In the genomic region with DNA sequence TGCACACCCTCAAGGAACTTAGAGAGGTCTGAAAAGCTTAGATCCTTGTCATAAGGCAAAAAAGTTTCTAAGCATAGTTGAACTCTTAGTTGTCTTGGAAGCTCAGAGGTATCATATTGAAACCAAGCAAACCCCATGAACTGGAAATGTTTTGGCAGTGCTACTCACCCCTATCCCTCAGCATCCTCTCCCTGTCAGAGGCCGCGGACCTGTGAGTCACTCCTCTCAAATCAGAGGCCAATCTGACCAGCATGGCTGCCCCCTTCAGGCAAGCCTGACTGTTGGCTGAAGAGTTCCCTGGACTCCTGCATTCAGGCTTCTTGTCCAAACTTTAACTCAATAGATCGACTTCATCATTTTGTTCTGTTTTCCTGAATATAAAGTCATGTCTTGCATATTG, we compare ENCODE assay signal across 14 cellular contexts.
A peak's percentile ranks its signal among the peaks of the same experiment; 100 is the strongest.
DNase-seq lines count a peak whose midpoint lies in the region; ATAC-seq and TF ChIP-seq lines count a peak whose summit lies in the region.
"Had no signal": no experiment of that assay in that cellular context is flagged by ENCODE, and none has a peak within 500 bp of the region (broad histone marks: within the 10 kb centered on the region; RNA-seq: fewer than 3 reads in every experiment).

No MANE protein-coding gene starts in this region.

- no peaks in the 10 kb centered on the region for H3K36me3 ChIP-seq in SJCRH30
- H3K36me3 ChIP-seq: esophagus squamous epithelium, suprapubic skin had no signal

- CTCF ChIA-PET in activated CD4-positive, alpha-beta T cell treated with anti-CD3 and anti-CD28 coated beads for 36 hours (lab: Charles Lee), result no interaction called here

- intact Hi-C loops in activated CD4-positive, alpha-beta T cell treated with anti-CD3 and anti-CD28 coated beads for 36 hours (cut with DNase I, micrococcal nuclease), result no loop called here

- H3K4me1 ChIP-seq in SJCRH30, result no peaks in the 10 kb centered on the region
- H3K4me1 ChIP-seq: esophagus squamous epithelium, suprapubic skin had no signal

- no peaks in the 10 kb centered on the region for H3K27me3 Mint-ChIP-seq in activated CD4-positive, alpha-beta T cell treated with anti-CD3 and anti-CD28 coated beads for 36 hours
- H3K27me3 Mint-ChIP-seq: CD4-positive, alpha-beta memory T cell had no signal

- no peaks in the 10 kb centered on the region for H3K36me3 Mint-ChIP-seq in activated CD4-positive, alpha-beta T cell treated with anti-CD3 and anti-CD28 coated beads for 36 hours (ENCODE audit: low read depth)
- H3K36me3 Mint-ChIP-seq: brain; CD4-positive, alpha-beta memory T cell had no signal

- POLR2A ChIA-PET in activated CD4-positive, alpha-beta T cell treated with anti-CD3 and anti-CD28 coated beads for 36 hours (lab: Charles Lee), result no interaction called here

- H3K27me3 ChIP-seq in SJCRH30, result no peaks in the 10 kb centered on the region
- H3K27me3 ChIP-seq: esophagus squamous epithelium, suprapubic skin had no signal

- no peak overlapping the region for H3K27ac Mint-ChIP-seq in activated CD4-positive, alpha-beta T cell treated with anti-CD3 and anti-CD28 coated beads for 36 hours
- H3K27ac Mint-ChIP-seq: brain; CD4-positive, alpha-beta memory T cell had no signal

- peaks cover 4% of the 10 kb centered on the region for H3K4me1 Mint-ChIP-seq in activated CD4-positive, alpha-beta T cell treated with anti-CD3 and anti-CD28 coated beads for 36 hours
- H3K4me1 Mint-ChIP-seq: brain; CD4-positive, alpha-beta memory T cell had no signal

- no peaks in the 10 kb centered on the region for H3K9me3 ChIP-seq in SJCRH30 (replicated peaks)
- H3K9me3 ChIP-seq: esophagus squamous epithelium, suprapubic skin had no signal

- TF ChIP-seq CTCF in fibroblast of pulmonary artery (IDR thresholded peaks at IDR 0.05; ENCODE audit: low read length, missing control alignments), result peak; percentile 22

- peak; percentile 4 for DNase-seq in AG08395 (ENCODE audit: low spot score)
- peak; percentile 23 to 26 for DNase-seq in SJCRH30
- DNase-seq in fibroblast of pulmonary artery (ENCODE audit: low read depth), result peak; percentile 20
- DNase-seq in NCI-H1105 treated with DMSO at 0.1 percent for 48 hours (lab: John Stamatoyannopoulos, UW), result no peak
- no peak for DNase-seq in T-helper 2 cell
- DNase-seq in GF-D8 (lab: John Stamatoyannopoulos, UW), result no peak
- DNase-seq in activated CD4-positive, alpha-beta T cell treated with anti-CD3 and anti-CD28 coated beads for 36 hours, result no peak
- DNase-seq: activated T-cell treated with anti-CD3 and anti-CD28 coated beads, Interleukin-2, amount 50 U/mL, for 1 hour; esophagus squamous epithelium; NCI-H1694 had no signal

- no peak overlapping the region for H3K4me3 Mint-ChIP-seq in activated CD4-positive, alpha-beta T cell treated with anti-CD3 and anti-CD28 coated beads for 36 hours
- H3K4me3 Mint-ChIP-seq: brain; CD4-positive, alpha-beta memory T cell had no signal

- H3K9me3 Mint-ChIP-seq in activated CD4-positive, alpha-beta T cell treated with anti-CD3 and anti-CD28 coated beads for 36 hours (ENCODE audit: low read depth), result no peaks in the 10 kb centered on the region
- H3K9me3 Mint-ChIP-seq: brain had no signal

- H3K27ac ChIP-seq in SJCRH30, result no peak overlapping the region
- H3K27ac ChIP-seq: esophagus squamous epithelium, suprapubic skin had no signal

- ATAC-seq in GM18909 (IDR thresholded peaks at IDR 0.05; ENCODE audit: poor library complexity, unreplicated experiment), result peak; percentile 44
- no peak for ATAC-seq in activated CD4-positive, alpha-beta T cell treated with anti-CD3 and anti-CD28 coated beads for 36 hours

- H3K4me3 ChIP-seq in SJCRH30 (no peak overlapping the region), fibroblast of pulmonary artery (replicated peaks; ENCODE audit: low read depth, low read length) (no peak overlapping the region)
- H3K4me3 ChIP-seq: esophagus squamous epithelium, suprapubic skin had no signal

Comparison
In these comparisons a context has a peak if more than half of its experiments do, and no peak if none do; other contexts are left out.
1. DNase-seq: peak in AG08395 (single experiment), SJCRH30 (2 of 2) and fibroblast of pulmonary artery (single experiment); none in NCI-H1105 treated with DMSO at 0.1 percent for 48 hours (single experiment), T-helper 2 cell (0 of 5), GF-D8 (single experiment) and activated CD4-positive, alpha-beta T cell treated with anti-CD3 and anti-CD28 coated beads for 36 hours (single experiment).